ENCODE assay signal across 14 cellular contexts in the genomic region with DNA sequence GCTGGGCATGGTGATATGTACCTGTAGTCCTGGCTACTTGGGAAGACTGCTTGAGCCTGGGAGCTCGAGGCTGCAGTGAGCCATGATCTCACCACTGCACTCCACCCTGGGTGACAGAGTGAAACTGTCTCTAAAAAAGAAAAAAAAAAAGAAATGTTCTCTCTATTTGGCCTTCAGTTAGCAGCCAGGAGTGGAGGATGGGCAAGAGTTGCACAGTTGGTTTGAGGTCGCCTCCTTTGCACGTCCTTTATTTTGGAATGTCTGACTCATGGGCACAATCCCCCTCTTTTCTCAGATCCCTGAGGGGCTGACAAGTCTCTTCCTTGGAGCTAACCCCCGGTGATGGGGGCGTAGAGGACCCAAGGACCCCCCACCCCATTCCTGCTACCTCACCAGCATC.
DNase-seq lines count a peak whose midpoint lies in the region; ATAC-seq and TF ChIP-seq lines count a peak whose summit lies in the region.
"Had no signal": no experiment of that assay in that cellular context is flagged by ENCODE, and none has a peak within 500 bp of the region (broad histone marks: within the 10 kb centered on the region; RNA-seq: fewer than 3 reads in every experiment).

No MANE protein-coding gene starts in this region.

- no peak overlapping the region for H3K9ac ChIP-seq in BLaER1

- DNase-seq in WERI-Rb-1 = no peak
- peak; percentile 64 for DNase-seq in islet precursor cell
- no peak for DNase-seq in SW480 (ENCODE audit: low spot score)
- DNase-seq in SKM-1 treated with dmso at 0.1 percent for 144 hours (lab: John Stamatoyannopoulos, UW; ENCODE audit: unreplicated experiment) = no peak
- DNase-seq: activated T-cell treated with anti-CD3 and anti-CD28 coated beads, Interleukin-2, amount 50 U/mL, for 1 hour; CD8-positive, alpha-beta T cell; heart right ventricle had no signal

- H3K4me2 ChIP-seq in BLaER1 = peak overlapping the region; percentile 47

- H4K20me1 ChIP-seq in BLaER1 = no peaks in the 10 kb centered on the region

- H3K27ac ChIP-seq in BLaER1 (no peak overlapping the region), KOPT-K1 (ENCODE audit: low read depth, low read length, poor library complexity, severe bottlenecking) (peak overlapping the region; percentile 91), WERI-Rb-1 (peak overlapping the region; percentile 60)
- H3K27ac ChIP-seq: cardiac muscle cell, esophagus muscularis mucosa, heart right ventricle, RWPE1 had no signal

- H3K9me3 ChIP-seq in BLaER1 (no peaks in the 10 kb centered on the region), KOPT-K1 (ENCODE audit: insufficient read depth, low read length, poor library complexity, severe bottlenecking) (no peaks in the 10 kb centered on the region), WERI-Rb-1 (ENCODE audit: severe bottlenecking) (peaks cover 2% of the 10 kb centered on the region)
- H3K9me3 ChIP-seq: esophagus muscularis mucosa, heart right ventricle had no signal

- TF ChIP-seq CTCF in WERI-Rb-1 (IDR thresholded peaks at IDR 0.05; ENCODE audit: low read depth, low read length) = no peak

- H3K4me1 ChIP-seq in BLaER1 = peaks cover 39% of the 10 kb centered on the region
- H3K4me1 ChIP-seq: esophagus muscularis mucosa had no signal

- H3K36me3 ChIP-seq in BLaER1 = no peaks in the 10 kb centered on the region
- no peaks in the 10 kb centered on the region for H3K36me3 ChIP-seq in KOPT-K1 (ENCODE audit: insufficient read depth, low read length)
- H3K36me3 ChIP-seq in WERI-Rb-1 = no peaks in the 10 kb centered on the region
- H3K36me3 ChIP-seq: cardiac muscle cell, esophagus muscularis mucosa, heart right ventricle had no signal

- ATAC-seq in activated CD4-positive, CD25-positive, alpha-beta regulatory T cell treated with anti-CD3 and anti-CD28 coated beads, Interleukin-2, amount 50 U/mL, for 24 hours = no peak
- ATAC-seq in HG03354 (IDR thresholded peaks at IDR 0.05; ENCODE audit: poor library complexity, severe bottlenecking, unreplicated experiment) = no peak
- ATAC-seq: CD8-positive, alpha-beta T cell had no signal

- H3K4me3 ChIP-seq in BLaER1 (no peak overlapping the region), WERI-Rb-1 (ENCODE audit: low read depth, low read length) (no peak overlapping the region)
- H3K4me3 ChIP-seq: cardiac muscle cell, esophagus muscularis mucosa, heart right ventricle had no signal

- H3K27me3 ChIP-seq in BLaER1 (no peaks in the 10 kb centered on the region), WERI-Rb-1 (ENCODE audit: insufficient read depth, low read depth, severe bottlenecking) (no peaks in the 10 kb centered on the region)
- H3K27me3 ChIP-seq: cardiac muscle cell had no signal
